In genomic region chr19:17847538-17848366, GRCh38 we compare ENCODE assay signal across 7 cellular contexts. TPM values are rescaled to one million over a fixed set of nuclear protein-coding genes. Genes with fewer than 3 reads are reported as not detected.
DNase-seq lines count a peak whose midpoint lies in the region; ATAC-seq and TF ChIP-seq lines count a peak whose summit lies in the region.

TSS of gene JAK3 (minus strand) at chr19:17847982. CDS start at chr19:17844417, 3,565 bp downstream.

- peaks cover 59% of the 10 kb centered on the region for H3K4me1 Mint-ChIP-seq in activated CD4-positive, alpha-beta T cell treated with anti-CD3 and anti-CD28 coated beads, Interleukin-2, amount 10 ng/mL, durations not matched to agents 24 days and 14 days

- TF ChIP-seq POLR2A in right lobe of liver (IDR thresholded peaks at IDR 0.05): no peak

- ATAC-seq in GM19025 (IDR thresholded peaks at IDR 0.05; ENCODE audit: low read depth, unreplicated experiment) (peak; percentile 64), right lobe of liver (peak; percentile 51 to 83 (median 69)), GM21526 (IDR thresholded peaks at IDR 0.05; ENCODE audit: low FRiP score, unreplicated experiment) (no peak)

- H3K4me3 Mint-ChIP-seq in activated CD4-positive, alpha-beta T cell treated with anti-CD3 and anti-CD28 coated beads, Interleukin-2, amount 10 ng/mL, durations not matched to agents 24 days and 14 days: peak within 1 kb of the TSS; percentile 94

- peak within 1 kb of the TSS; percentile 65 for H3K27ac ChIP-seq in cingulate gyrus (ENCODE audit: low read depth, low read length)
- H3K27ac ChIP-seq in right lobe of liver: peak within 1 kb of the TSS; percentile 44 to 93 (median 77)

- TF ChIP-seq CTCF in right lobe of liver (IDR thresholded peaks at IDR 0.05): no peak

- peaks cover 41% of the 10 kb centered on the region for H3K36me3 Mint-ChIP-seq in activated CD4-positive, alpha-beta T cell treated with anti-CD3 and anti-CD28 coated beads, Interleukin-2, amount 10 ng/mL, durations not matched to agents 24 days and 14 days (ENCODE audit: low read depth)

- no peaks in the 10 kb centered on the region for H3K36me3 ChIP-seq in right lobe of liver

- 4% methylated on average over 15 of the region's 40 CpGs for WGBS in right lobe of liver (ENCODE audit: insufficient coverage, low coverage, low lambda C conversion rate, missing lambda C conversion rate)

- peak within 1 kb of the TSS; percentile 94 for H3K27ac Mint-ChIP-seq in activated CD4-positive, alpha-beta T cell treated with anti-CD3 and anti-CD28 coated beads, Interleukin-2, amount 10 ng/mL, durations not matched to agents 24 days and 14 days

- H3K4me3 ChIP-seq in right lobe of liver: peak within 1 kb of the TSS; percentile 26 to 43 (median 32)

- H3K9me3 ChIP-seq in right lobe of liver: no peaks in the 10 kb centered on the region

- no peaks in the 10 kb centered on the region for H3K27me3 ChIP-seq in right lobe of liver

- H3K27me3 Mint-ChIP-seq in activated CD4-positive, alpha-beta T cell treated with anti-CD3 and anti-CD28 coated beads, Interleukin-2, amount 10 ng/mL, durations not matched to agents 24 days and 14 days: peaks cover 1% of the 10 kb centered on the region

- peak; percentile 45 for DNase-seq in HPDE6-E6E7 (ENCODE audit: extremely low spot score)
- peak; percentile 97 for DNase-seq in activated CD4-positive, alpha-beta T cell treated with anti-CD3 and anti-CD28 coated beads, Interleukin-2, amount 10 ng/mL, durations not matched to agents 24 days and 14 days
- DNase-seq in right lobe of liver: peak; percentile 65 to 80 (median 75)
- DNase-seq in stimulated activated CD4-positive, alpha-beta T cell treated with anti-CD3 and anti-CD28 coated beads, Interleukin-4, amount 100 ng/mL, for 24 hours: peak; percentile 92

- no peaks in the 10 kb centered on the region for H3K9me3 Mint-ChIP-seq in activated CD4-positive, alpha-beta T cell treated with anti-CD3 and anti-CD28 coated beads, Interleukin-2, amount 10 ng/mL, durations not matched to agents 24 days and 14 days

- no peaks in the 10 kb centered on the region for H3K4me1 ChIP-seq in right lobe of liver

- intact Hi-C loops in activated CD4-positive, alpha-beta T cell treated with anti-CD3 and anti-CD28 coated beads, Interleukin-2, amount 10 ng/mL, durations not matched to agents 24 days and 14 days (cut with micrococcal nuclease): loop anchor here (1.0 to 5.0 kb wide), 2 partner anchors 12 to 240 kb away; partner anchors contain the start of genes IL12RB1 and RPL18A
- intact Hi-C loops in right lobe of liver (cut with DNase I): no loop called here

RNA-seq across cellular contexts. Expression of gene JAK3, which starts in this region (rescaled TPM):
- 226 and 239 TPM in 2 replicates for total RNA-seq in activated CD4-positive, alpha-beta T cell treated with anti-CD3 and anti-CD28 coated beads, Interleukin-2, amount 10 ng/mL, durations not matched to agents 24 days and 14 days
- 1 to 10 TPM; 1.1 to 5.5 (median 2.3) TPM for total RNA-seq in right lobe of liver

Comparison
In these comparisons a context has a peak if more than half of its experiments do, and no peak if none do; other contexts are left out.
1. RNA of gene JAK3 (total RNA-seq): 226 to 239 TPM in activated CD4-positive, alpha-beta T cell treated with anti-CD3 and anti-CD28 coated beads, Interleukin-2, amount 10 ng/mL, durations not matched to agents 24 days and 14 days; 1.1 to 5.5 TPM in right lobe of liver; every median in the first group is over 10 times any median in the second.
2. DNase-seq: peak in every context shown above with its lines; median percentile 97 in activated CD4-positive, alpha-beta T cell treated with anti-CD3 and anti-CD28 coated beads, Interleukin-2, amount 10 ng/mL, durations not matched to agents 24 days and 14 days; 92 in stimulated activated CD4-positive, alpha-beta T cell treated with anti-CD3 and anti-CD28 coated beads, Interleukin-4, amount 100 ng/mL, for 24 hours; 75 in right lobe of liver; 45 in HPDE6-E6E7.